Comparison of ENCODE assay signal across 1 cellular context in the genomic region with DNA sequence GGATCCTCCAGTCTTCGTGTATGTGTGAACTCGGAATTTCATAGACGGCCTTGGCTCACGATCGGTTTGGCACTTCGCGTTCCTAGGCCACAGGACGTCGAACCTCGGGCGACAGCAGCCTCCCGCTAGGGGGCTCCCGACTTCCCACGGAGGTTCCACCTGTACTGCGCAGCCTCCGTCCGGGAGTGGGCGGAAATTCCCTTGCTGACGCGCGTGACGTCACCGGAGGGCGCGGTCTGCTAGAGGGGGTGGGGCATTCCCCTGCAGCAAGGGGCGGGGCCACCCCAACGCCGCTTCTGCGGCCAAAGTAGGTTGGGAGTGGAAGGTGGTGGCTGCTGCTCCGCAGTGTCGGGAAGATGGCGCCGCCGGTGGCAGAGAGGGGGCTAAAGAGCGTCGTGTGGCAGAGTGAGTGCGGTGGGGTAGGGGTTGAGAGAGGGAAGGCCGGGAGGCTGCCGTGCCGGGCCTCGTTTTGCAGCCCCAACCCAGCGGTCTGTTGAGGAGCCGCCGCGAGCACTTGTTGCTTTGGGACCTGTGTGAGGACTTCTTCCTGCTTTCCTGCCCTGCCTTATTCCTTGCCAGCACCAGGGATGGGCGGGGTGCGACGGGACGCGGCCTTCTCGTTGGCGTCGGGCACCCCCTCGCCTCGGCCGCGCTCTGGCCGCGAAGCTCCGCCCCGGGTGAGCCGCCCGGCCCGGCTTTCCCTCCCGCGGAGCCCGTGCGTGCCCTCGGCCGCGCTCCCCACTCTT.
TF ChIP-seq lines count a peak whose summit lies in the region.

A gene with protein sequence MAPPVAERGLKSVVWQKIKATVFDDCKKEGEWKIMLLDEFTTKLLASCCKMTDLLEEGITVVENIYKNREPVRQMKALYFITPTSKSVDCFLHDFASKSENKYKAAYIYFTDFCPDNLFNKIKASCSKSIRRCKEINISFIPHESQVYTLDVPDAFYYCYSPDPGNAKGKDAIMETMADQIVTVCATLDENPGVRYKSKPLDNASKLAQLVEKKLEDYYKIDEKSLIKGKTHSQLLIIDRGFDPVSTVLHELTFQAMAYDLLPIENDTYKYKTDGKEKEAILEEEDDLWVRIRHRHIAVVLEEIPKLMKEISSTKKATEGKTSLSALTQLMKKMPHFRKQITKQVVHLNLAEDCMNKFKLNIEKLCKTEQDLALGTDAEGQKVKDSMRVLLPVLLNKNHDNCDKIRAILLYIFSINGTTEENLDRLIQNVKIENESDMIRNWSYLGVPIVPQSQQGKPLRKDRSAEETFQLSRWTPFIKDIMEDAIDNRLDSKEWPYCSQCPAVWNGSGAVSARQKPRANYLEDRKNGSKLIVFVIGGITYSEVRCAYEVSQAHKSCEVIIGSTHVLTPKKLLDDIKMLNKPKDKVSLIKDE (plus strand): TSS at position 293 of the 746 bp plus-strand sequence. CDS start 64 bp downstream, at position 357.

TF ChIP-seq in HepG2, 621 proteins besides CTCF, POLR2A, EP300 and RAD21 (continued from another document and continues in another):
- TF ChIP-seq, protein P1, sequence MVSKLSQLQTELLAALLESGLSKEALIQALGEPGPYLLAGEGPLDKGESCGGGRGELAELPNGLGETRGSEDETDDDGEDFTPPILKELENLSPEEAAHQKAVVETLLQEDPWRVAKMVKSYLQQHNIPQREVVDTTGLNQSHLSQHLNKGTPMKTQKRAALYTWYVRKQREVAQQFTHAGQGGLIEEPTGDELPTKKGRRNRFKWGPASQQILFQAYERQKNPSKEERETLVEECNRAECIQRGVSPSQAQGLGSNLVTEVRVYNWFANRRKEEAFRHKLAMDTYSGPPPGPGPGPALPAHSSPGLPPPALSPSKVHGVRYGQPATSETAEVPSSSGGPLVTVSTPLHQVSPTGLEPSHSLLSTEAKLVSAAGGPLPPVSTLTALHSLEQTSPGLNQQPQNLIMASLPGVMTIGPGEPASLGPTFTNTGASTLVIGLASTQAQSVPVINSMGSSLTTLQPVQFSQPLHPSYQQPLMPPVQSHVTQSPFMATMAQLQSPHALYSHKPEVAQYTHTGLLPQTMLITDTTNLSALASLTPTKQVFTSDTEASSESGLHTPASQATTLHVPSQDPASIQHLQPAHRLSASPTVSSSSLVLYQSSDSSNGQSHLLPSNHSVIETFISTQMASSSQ (IDR thresholded peaks at IDR 0.05; ENCODE audit: low read depth): no peak
- TF ChIP-seq, protein P1 (CRISPR knock-in tag; IDR thresholded peaks at IDR 0.05; ENCODE audit: borderline replicate concordance): no peak; the same call in 1 of the 2 replicates
- TF ChIP-seq TEAD3 (CRISPR knock-in tag; optimal IDR thresholded peaks at IDR 0.05; ENCODE audit: borderline replicate concordance): peak; percentile 93
- no peak; the same call in none of the 2 replicates for TF ChIP-seq HDAC2 (CRISPR knock-in tag; IDR thresholded peaks at IDR 0.05)
- peak; percentile 60 for TF ChIP-seq SRSF1 (optimal IDR thresholded peaks at IDR 0.05; ENCODE audit: low read depth, low read length)
- TF ChIP-seq, protein P2, sequence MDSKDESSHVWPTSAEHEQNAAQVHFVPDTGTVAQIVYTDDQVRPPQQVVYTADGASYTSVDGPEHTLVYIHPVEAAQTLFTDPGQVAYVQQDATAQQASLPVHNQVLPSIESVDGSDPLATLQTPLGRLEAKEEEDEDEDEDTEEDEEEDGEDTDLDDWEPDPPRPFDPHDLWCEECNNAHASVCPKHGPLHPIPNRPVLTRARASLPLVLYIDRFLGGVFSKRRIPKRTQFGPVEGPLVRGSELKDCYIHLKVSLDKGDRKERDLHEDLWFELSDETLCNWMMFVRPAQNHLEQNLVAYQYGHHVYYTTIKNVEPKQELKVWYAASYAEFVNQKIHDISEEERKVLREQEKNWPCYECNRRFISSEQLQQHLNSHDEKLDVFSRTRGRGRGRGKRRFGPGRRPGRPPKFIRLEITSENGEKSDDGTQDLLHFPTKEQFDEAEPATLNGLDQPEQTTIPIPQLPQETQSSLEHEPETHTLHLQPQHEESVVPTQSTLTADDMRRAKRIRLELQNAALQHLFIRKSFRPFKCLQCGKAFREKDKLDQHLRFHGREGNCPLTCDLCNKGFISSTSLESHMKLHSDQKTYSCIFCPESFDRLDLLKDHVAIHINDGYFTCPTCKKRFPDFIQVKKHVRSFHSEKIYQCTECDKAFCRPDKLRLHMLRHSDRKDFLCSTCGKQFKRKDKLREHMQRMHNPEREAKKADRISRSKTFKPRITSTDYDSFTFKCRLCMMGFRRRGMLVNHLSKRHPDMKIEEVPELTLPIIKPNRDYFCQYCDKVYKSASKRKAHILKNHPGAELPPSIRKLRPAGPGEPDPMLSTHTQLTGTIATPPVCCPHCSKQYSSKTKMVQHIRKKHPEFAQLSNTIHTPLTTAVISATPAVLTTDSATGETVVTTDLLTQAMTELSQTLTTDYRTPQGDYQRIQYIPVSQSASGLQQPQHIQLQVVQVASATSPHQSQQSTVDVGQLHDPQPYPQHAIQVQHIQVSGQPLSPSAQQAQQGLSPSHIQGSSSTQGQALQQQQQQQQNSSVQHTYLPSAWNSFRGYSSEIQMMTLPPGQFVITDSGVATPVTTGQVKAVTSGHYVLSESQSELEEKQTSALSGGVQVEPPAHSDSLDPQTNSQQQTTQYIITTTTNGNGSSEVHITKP (CRISPR knock-in tag; IDR thresholded peaks at IDR 0.05; ENCODE audit: low read depth): no peak
- peak; percentile 76; the same call in 1 of the 2 replicates for TF ChIP-seq TFDP1 (CRISPR knock-in tag; IDR thresholded peaks at IDR 0.05; ENCODE audit: borderline replicate concordance)
- peak; percentile 69 for TF ChIP-seq HDAC1 (CRISPR knock-in tag; IDR thresholded peaks at IDR 0.05)
- TF ChIP-seq, protein P3, sequence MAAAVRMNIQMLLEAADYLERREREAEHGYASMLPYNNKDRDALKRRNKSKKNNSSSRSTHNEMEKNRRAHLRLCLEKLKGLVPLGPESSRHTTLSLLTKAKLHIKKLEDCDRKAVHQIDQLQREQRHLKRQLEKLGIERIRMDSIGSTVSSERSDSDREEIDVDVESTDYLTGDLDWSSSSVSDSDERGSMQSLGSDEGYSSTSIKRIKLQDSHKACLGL (CRISPR knock-in tag; IDR thresholded peaks at IDR 0.05): no peak
- no peak for TF ChIP-seq ATAD3A (CRISPR knock-in tag; IDR thresholded peaks at IDR 0.05)
- TF ChIP-seq HMG20A (CRISPR knock-in tag; IDR thresholded peaks at IDR 0.05; ENCODE audit: borderline replicate concordance): peak; percentile 43; the same call in 1 of the 2 replicates
- 0 out of 2 replicates have a peak, but pooled peaks have one; percentile 25 for TF ChIP-seq RNF219 (CRISPR knock-in tag; IDR thresholded peaks at IDR 0.05)
- peak; percentile 75; the same call in 1 of the 2 replicates for TF ChIP-seq KDM5B (CRISPR knock-in tag; IDR thresholded peaks at IDR 0.05; ENCODE audit: borderline replicate concordance)
- TF ChIP-seq, protein P4, sequence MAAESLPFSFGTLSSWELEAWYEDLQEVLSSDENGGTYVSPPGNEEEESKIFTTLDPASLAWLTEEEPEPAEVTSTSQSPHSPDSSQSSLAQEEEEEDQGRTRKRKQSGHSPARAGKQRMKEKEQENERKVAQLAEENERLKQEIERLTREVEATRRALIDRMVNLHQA (CRISPR knock-in tag; IDR thresholded peaks at IDR 0.05): no peak
- TF ChIP-seq MYC (CRISPR knock-in tag; IDR thresholded peaks at IDR 0.05; ENCODE audit: borderline replicate concordance): peak; percentile 78
- no peak for TF ChIP-seq ZNF24 (IDR thresholded peaks at IDR 0.05)
- TF ChIP-seq NCOA2 (CRISPR knock-in tag; IDR thresholded peaks at IDR 0.05): peak; percentile 55
- TF ChIP-seq ZNF724P (CRISPR knock-in tag; IDR thresholded peaks at IDR 0.05; ENCODE audit: borderline replicate concordance): no peak
- TF ChIP-seq SNAI1 (CRISPR knock-in tag; IDR thresholded peaks at IDR 0.05; ENCODE audit: borderline replicate concordance): no peak
- TF ChIP-seq ZNF44 (CRISPR knock-in tag; IDR thresholded peaks at IDR 0.05): peak; percentile 36; the same call in 1 of the 2 replicates
- TF ChIP-seq, protein P5, sequence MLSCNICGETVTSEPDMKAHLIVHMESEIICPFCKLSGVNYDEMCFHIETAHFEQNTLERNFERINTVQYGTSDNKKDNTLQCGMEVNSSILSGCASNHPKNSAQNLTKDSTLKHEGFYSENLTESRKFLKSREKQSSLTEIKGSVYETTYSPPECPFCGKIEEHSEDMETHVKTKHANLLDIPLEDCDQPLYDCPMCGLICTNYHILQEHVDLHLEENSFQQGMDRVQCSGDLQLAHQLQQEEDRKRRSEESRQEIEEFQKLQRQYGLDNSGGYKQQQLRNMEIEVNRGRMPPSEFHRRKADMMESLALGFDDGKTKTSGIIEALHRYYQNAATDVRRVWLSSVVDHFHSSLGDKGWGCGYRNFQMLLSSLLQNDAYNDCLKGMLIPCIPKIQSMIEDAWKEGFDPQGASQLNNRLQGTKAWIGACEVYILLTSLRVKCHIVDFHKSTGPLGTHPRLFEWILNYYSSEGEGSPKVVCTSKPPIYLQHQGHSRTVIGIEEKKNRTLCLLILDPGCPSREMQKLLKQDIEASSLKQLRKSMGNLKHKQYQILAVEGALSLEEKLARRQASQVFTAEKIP (CRISPR knock-in tag; IDR thresholded peaks at IDR 0.05; ENCODE audit: borderline replicate concordance): no peak
- peak; percentile 84 for TF ChIP-seq ZNF883 (CRISPR knock-in tag; IDR thresholded peaks at IDR 0.05; ENCODE audit: not compliant biosample characterization)
- TF ChIP-seq HCFC1 (IDR thresholded peaks at IDR 0.05; ENCODE audit: low read depth, low read length): no peak; the same call in 1 of the 2 replicates
- TF ChIP-seq NR0B2 (CRISPR knock-in tag; IDR thresholded peaks at IDR 0.05): no peak
- TF ChIP-seq RARG (CRISPR knock-in tag; IDR thresholded peaks at IDR 0.05; ENCODE audit: low read depth): peak; percentile 62; the same call in 1 of the 2 replicates
- TF ChIP-seq ARNT (IDR thresholded peaks at IDR 0.05): no peak
- TF ChIP-seq NKX3-1 (CRISPR knock-in tag; IDR thresholded peaks at IDR 0.05): no peak
- TF ChIP-seq MXD4 (CRISPR knock-in tag; IDR thresholded peaks at IDR 0.05): no peak; the same call in 1 of the 2 replicates
- no peak for TF ChIP-seq GLMP (CRISPR knock-in tag; IDR thresholded peaks at IDR 0.05; ENCODE audit: borderline replicate concordance)
- TF ChIP-seq THYN1 (CRISPR knock-in tag; IDR thresholded peaks at IDR 0.05; ENCODE audit: borderline replicate concordance, low read depth): no peak
- peak; percentile 48; the same call in 1 of the 2 replicates for TF ChIP-seq ZBTB44 (CRISPR knock-in tag; IDR thresholded peaks at IDR 0.05)
- no peak for TF ChIP-seq CENPX (CRISPR knock-in tag; IDR thresholded peaks at IDR 0.05)
- TF ChIP-seq NONO (IDR thresholded peaks at IDR 0.05): no peak
- TF ChIP-seq NONO (CRISPR knock-in tag; conservative IDR thresholded peaks at IDR 0.05): peak; percentile 81; the same call in 1 of the 2 replicates
- TF ChIP-seq ZNF703 (CRISPR knock-in tag; IDR thresholded peaks at IDR 0.05; ENCODE audit: borderline replicate concordance): no peak
